Comparison of ENCODE assay signal across 8 cellular contexts in the genomic region with DNA sequence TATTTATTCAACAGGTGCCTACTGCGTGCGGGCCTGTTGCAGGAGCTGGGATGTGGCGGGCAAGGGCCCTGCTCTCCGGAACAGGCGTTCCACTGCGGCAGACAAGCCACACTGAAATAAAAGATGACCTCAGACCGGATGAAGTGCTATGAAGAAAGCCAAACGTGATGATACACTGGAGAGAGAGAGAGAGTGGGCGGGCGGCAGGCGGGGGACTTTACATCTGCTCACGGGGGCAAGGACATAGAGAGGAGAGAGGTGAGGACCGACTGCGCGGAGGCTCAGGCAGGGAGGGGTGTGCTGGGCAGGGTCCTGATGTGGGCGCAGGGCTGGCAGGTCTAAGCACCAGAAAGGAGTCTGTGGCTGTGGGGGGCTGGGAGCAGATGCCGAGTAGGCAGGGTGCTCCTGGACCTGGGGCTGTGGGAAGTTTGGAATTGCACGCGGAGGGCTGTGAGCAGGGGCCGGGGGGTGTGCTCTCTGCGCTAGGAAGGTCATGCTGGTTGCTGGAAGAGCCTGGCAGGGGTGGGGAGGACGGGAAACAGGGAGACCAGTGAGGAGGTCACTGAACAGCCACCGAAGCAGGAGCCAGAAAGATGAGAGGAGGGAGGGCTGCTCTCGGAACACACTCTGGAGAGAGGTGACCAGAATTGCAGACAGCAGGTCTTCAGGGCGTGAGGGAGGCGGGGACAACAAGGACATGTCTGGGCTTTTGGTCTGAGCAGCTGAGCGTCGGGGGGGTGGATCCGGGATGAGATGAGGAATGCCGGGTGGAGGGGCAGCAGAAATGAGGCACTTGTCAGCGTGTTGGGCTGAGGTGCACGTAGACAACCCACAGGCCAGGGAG. TPM values are rescaled to one million over a fixed set of nuclear protein-coding genes. Genes with fewer than 3 reads are reported as not detected.
DNase-seq lines count a peak whose midpoint lies in the region; ATAC-seq and TF ChIP-seq lines count a peak whose summit lies in the region.

No MANE protein-coding gene starts in this region.

- H3K4me1 ChIP-seq in ascending aorta, result peaks cover 21 to 60% of the 10 kb centered on the region in 2 donors

- H3K9me3 Mint-ChIP-seq in stimulated activated memory B cell treated with anti-CD40 and anti-IgM and Interleukin-4, amounts not matched to agents 10 μg/mL and 1 μg/mL and 100 μg/mL, for 72 hours, result no peaks in the 10 kb centered on the region

- intact Hi-C loops in ascending aorta (cut with DNase I), result loop anchor here (1.0 kb wide), 1 partner anchor 8 kb away; no protein-coding TSS in a partner anchor

- H3K27ac ChIP-seq in ascending aorta, result peak overlapping the region; percentile 90 to 93

- H3K27me3 Mint-ChIP-seq in stimulated activated memory B cell treated with anti-CD40 and anti-IgM and Interleukin-4, amounts not matched to agents 10 μg/mL and 1 μg/mL and 100 μg/mL, for 72 hours, result peaks cover 34% of the 10 kb centered on the region

- TF ChIP-seq CTCF in ascending aorta (IDR thresholded peaks at IDR 0.05), result no peak

- no peaks in the 10 kb centered on the region for H3K9me3 ChIP-seq in ascending aorta

- no peaks in the 10 kb centered on the region for H3K36me3 ChIP-seq in ascending aorta

- H3K27ac Mint-ChIP-seq in stimulated activated memory B cell treated with anti-CD40 and anti-IgM and Interleukin-4, amounts not matched to agents 10 μg/mL and 1 μg/mL and 100 μg/mL, for 72 hours, result peak overlapping the region; percentile 59

- DNase-seq in DMS153 treated with DMSO at 0.1 percent for 48 hours (lab: John Stamatoyannopoulos, UW; ENCODE audit: unreplicated experiment) (peak; percentile 71), DMS153 (lab: John Stamatoyannopoulos, UW) (no peak), ascending aorta (ENCODE audit: low spot score in 2 of 2) (peak in 1 of 2 donors; percentile 90), islet precursor cell (peak; percentile 94), CD1c-positive myeloid dendritic cell (ENCODE audit: extremely low spot score) (no peak), NCI-H748 treated with DMSO at 0.1 percent for 48 hours (lab: John Stamatoyannopoulos, UW) (no peak), mucosa of gallbladder (ENCODE audit: low spot score) (no peak)

- no peaks in the 10 kb centered on the region for H3K27me3 ChIP-seq in ascending aorta

- H3K4me3 Mint-ChIP-seq in stimulated activated memory B cell treated with anti-CD40 and anti-IgM and Interleukin-4, amounts not matched to agents 10 μg/mL and 1 μg/mL and 100 μg/mL, for 72 hours, result peak overlapping the region; percentile 24

- ATAC-seq in stimulated activated memory B cell treated with anti-CD40 and anti-IgM and Interleukin-4, amounts not matched to agents 10 μg/mL and 1 μg/mL and 100 μg/mL, for 72 hours, result peak; percentile 26

- H3K4me3 ChIP-seq in ascending aorta, result peak overlapping the region; percentile 34 to 59

- H3K4me1 Mint-ChIP-seq in stimulated activated memory B cell treated with anti-CD40 and anti-IgM and Interleukin-4, amounts not matched to agents 10 μg/mL and 1 μg/mL and 100 μg/mL, for 72 hours, result peaks cover 26% of the 10 kb centered on the region

- no peaks in the 10 kb centered on the region for H3K36me3 Mint-ChIP-seq in stimulated activated memory B cell treated with anti-CD40 and anti-IgM and Interleukin-4, amounts not matched to agents 10 μg/mL and 1 μg/mL and 100 μg/mL, for 72 hours

RNA-seq across cellular contexts. Expression of a gene that starts 9.9 kb away (rescaled TPM):
- total RNA-seq in ascending aorta, result 122 TPM
- 217 TPM for total RNA-seq in mucosa of gallbladder

RNA-seq across cellular contexts. Expression of a gene that starts 25.6 kb away (rescaled TPM):
- total RNA-seq in ascending aorta (29.4 TPM), mucosa of gallbladder (34.4 TPM)

RNA-seq across cellular contexts. Expression of a gene that starts 25.8 kb away (rescaled TPM):
- total RNA-seq in ascending aorta (31.2 TPM), mucosa of gallbladder (35.0 TPM)

RNA-seq across cellular contexts. Expression of a gene that starts 36.3 kb away (rescaled TPM):
- total RNA-seq in ascending aorta (429 TPM), mucosa of gallbladder (130 TPM)

RNA-seq across cellular contexts. Expression of a gene that starts 37.1 kb away (rescaled TPM):
- total RNA-seq in ascending aorta (13.4 TPM), mucosa of gallbladder (21.1 TPM)

Comparison
In these comparisons a context has a peak if more than half of its experiments do, and no peak if none do; other contexts are left out.
1. DNase-seq: peak in DMS153 treated with DMSO at 0.1 percent for 48 hours (single experiment) and islet precursor cell (single experiment); none in DMS153 (single experiment), CD1c-positive myeloid dendritic cell (single experiment), NCI-H748 treated with DMSO at 0.1 percent for 48 hours (single experiment) and mucosa of gallbladder (single experiment).